ENCODE assay signal across 8 cellular contexts in the genomic region with DNA sequence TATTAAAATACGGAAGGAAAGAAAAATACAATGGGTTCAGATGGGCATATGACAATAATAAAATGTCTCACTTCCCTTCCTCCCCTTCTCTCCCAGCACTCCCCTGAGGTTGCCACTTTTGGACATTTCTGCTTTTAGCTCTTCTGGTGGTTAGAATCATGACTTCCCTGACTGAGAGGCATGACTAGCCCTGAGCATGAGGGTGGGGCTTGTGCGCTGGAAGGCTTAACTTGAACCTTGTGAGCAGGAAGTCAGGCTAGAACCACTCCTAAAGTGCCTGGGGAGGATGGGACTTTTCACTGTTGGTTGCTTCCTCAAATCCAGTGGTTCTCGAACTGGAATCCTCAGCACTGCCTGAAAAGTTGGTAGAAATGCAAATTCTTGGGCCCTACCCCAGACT. TPM values are rescaled to one million over a fixed set of nuclear protein-coding genes. Genes with fewer than 3 reads are reported as not detected.
DNase-seq lines count a peak whose midpoint lies in the region; ATAC-seq and TF ChIP-seq lines count a peak whose summit lies in the region.

No MANE protein-coding gene starts in this region.

- TF ChIP-seq EP300 in gastroesophageal sphincter (IDR thresholded peaks at IDR 0.05): no peak

- DNase-seq in activated CD4-positive, alpha-beta T cell treated with anti-CD3 and anti-CD28 coated beads for 48 hours: peak; percentile 70
- no peak for DNase-seq in activated CD4-positive, alpha-beta T cell treated with anti-CD3 and anti-CD28 coated beads for 1 hour
- DNase-seq in NOMO-1 treated with dmso at 0.1 percent for 144 hours (lab: John Stamatoyannopoulos, UW; ENCODE audit: unreplicated experiment) (peak; percentile 96), tibial artery (peak; percentile 62 to 75), NCI-H510A treated with DMSO at 0.1 percent for 48 hours (lab: John Stamatoyannopoulos, UW) (no peak), NCI-H524 treated with DMSO at 0.1 percent for 48 hours (lab: John Stamatoyannopoulos, UW) (no peak)

- peaks cover 9% of the 10 kb centered on the region for H3K27me3 ChIP-seq in gastroesophageal sphincter
- H3K27me3 ChIP-seq in tibial artery: peaks cover 0 to 3% of the 10 kb centered on the region in 2 donors

- ATAC-seq in HG02840 (IDR thresholded peaks at IDR 0.05; ENCODE audit: low FRiP score, unreplicated experiment) (peak; percentile 48), gastroesophageal sphincter (peak; percentile 78)

- H3K4me1 ChIP-seq in gastroesophageal sphincter: no peaks in the 10 kb centered on the region
- peaks cover 0 to under 1% (median 0%) of the 10 kb centered on the region in 4 donors for H3K4me1 ChIP-seq in tibial artery

- H3K36me3 ChIP-seq in gastroesophageal sphincter (no peaks in the 10 kb centered on the region), tibial artery (no peaks in the 10 kb centered on the region)

- H3K9me3 ChIP-seq in gastroesophageal sphincter (no peaks in the 10 kb centered on the region), tibial artery (no peaks in the 10 kb centered on the region)

- no peak for TF ChIP-seq POLR2A in gastroesophageal sphincter (IDR thresholded peaks at IDR 0.05)

- TF ChIP-seq CTCF in gastroesophageal sphincter (IDR thresholded peaks at IDR 0.05): no peak
- TF ChIP-seq CTCF in tibial artery (IDR thresholded peaks at IDR 0.05): no peak

- H3K4me3 ChIP-seq in gastroesophageal sphincter: no peak overlapping the region
- H3K4me3 ChIP-seq in tibial artery: no peak overlapping the region

- 59 to 61% methylated on average over 3 of the region's 3 CpGs for WGBS in gastroesophageal sphincter (ENCODE audit: low coverage in 1 of 2), 2 donors

- intact Hi-C loops in tibial artery (cut with DNase I; ENCODE audit: low total_unique reads): loop anchor here (5.0 kb wide), 1 partner anchor 253 kb away; no protein-coding TSS in a partner anchor

- H3K27ac ChIP-seq in gastroesophageal sphincter (peak overlapping the region in 2 of 4 donors; percentile 29 to 51), tibial artery (no peak overlapping the region)

RNA-seq across cellular contexts. Expression of gene ARHGAP25, which starts 19.7 kb away (rescaled TPM):
- 1 to 10 TPM; 2.2 to 7.3 (median 4.4) TPM for total RNA-seq in gastroesophageal sphincter

Comparison
In these comparisons a context has a peak if more than half of its experiments do, and no peak if none do; other contexts are left out.
1. DNase-seq: peak in activated CD4-positive, alpha-beta T cell treated with anti-CD3 and anti-CD28 coated beads for 48 hours (single experiment), NOMO-1 treated with dmso at 0.1 percent for 144 hours (single experiment) and tibial artery (2 of 2); none in activated CD4-positive, alpha-beta T cell treated with anti-CD3 and anti-CD28 coated beads for 1 hour (single experiment), NCI-H510A treated with DMSO at 0.1 percent for 48 hours (single experiment) and NCI-H524 treated with DMSO at 0.1 percent for 48 hours (single experiment).